8 cellular contexts compared by ENCODE assay signal in genomic region chr1:25572708-25573590, GRCh38. TPM values are rescaled to one million over a fixed set of nuclear protein-coding genes. Genes with fewer than 3 reads are reported as not detected.
DNase-seq lines count a peak whose midpoint lies in the region; ATAC-seq and TF ChIP-seq lines count a peak whose summit lies in the region.

No MANE protein-coding gene starts in this region.

- H3K27me3 Mint-ChIP-seq in WTC11 (ENCODE audit: low read depth) = no peaks in the 10 kb centered on the region; the same call in 1 of the 2 replicates

- H3K9me3 Mint-ChIP-seq in WTC11 = no peaks in the 10 kb centered on the region

- TF ChIP-seq POLR2A in transverse colon (IDR thresholded peaks at IDR 0.05) = no peak

- no peaks in the 10 kb centered on the region for H3K9me2 ChIP-seq in Karpas-422 (replicated peaks; ENCODE audit: insufficient read depth, low read length)

- no peak overlapping the region for H3K4me3 ChIP-seq in Karpas-422 (ENCODE audit: low read length)
- no peak overlapping the region for H3K4me3 ChIP-seq in transverse colon

- no peak overlapping the region for H3K4me3 Mint-ChIP-seq in WTC11

- H3K79me2 ChIP-seq in Karpas-422 (ENCODE audit: low read length) = no peaks in the 10 kb centered on the region

- no peak overlapping the region for H3K27ac Mint-ChIP-seq in WTC11

- H4K20me1 ChIP-seq in Karpas-422 (ENCODE audit: insufficient read depth, low read depth, low read length) = no peaks in the 10 kb centered on the region

- intact Hi-C loops in transverse colon (cut with DNase I; ENCODE audit: low total_unique reads) = no loop called here

- DNase-seq in EL (peak; percentile 57), Karpas-422 (peak; percentile 81), WTC11 (ENCODE audit: low spot score) (peak; percentile 80), dedifferentiated amniotic fluid mesenchymal stem cell (ENCODE audit: extremely low spot score) (peak; percentile 20), midbrain (lab: John Stamatoyannopoulos, UW) (peak; percentile 37), transverse colon (peak; percentile 72), NCI-H2029 (lab: John Stamatoyannopoulos, UW) (no peak), DMS79 treated with DMSO at 0.1 percent for 48 hours (lab: John Stamatoyannopoulos, UW) (no peak)

- H3K27me3 ChIP-seq in Karpas-422 (ENCODE audit: low read length) (no peaks in the 10 kb centered on the region), transverse colon (no peaks in the 10 kb centered on the region)

- H3K4me1 ChIP-seq in Karpas-422 (ENCODE audit: low read length) = no peaks in the 10 kb centered on the region
- peaks cover 3 to 29% (median 13%) of the 10 kb centered on the region in 4 donors for H3K4me1 ChIP-seq in transverse colon

- H3K9ac ChIP-seq in Karpas-422 (ENCODE audit: low read length) = no peak overlapping the region

- peak; percentile 73 for ATAC-seq in WTC11

- H3K9me3 ChIP-seq in Karpas-422 (ENCODE audit: low read length) (no peaks in the 10 kb centered on the region), transverse colon (no peaks in the 10 kb centered on the region)

- H3K27ac ChIP-seq in Karpas-422 (ENCODE audit: low read length) = no peak overlapping the region
- peak overlapping the region in 1 of 4 donors; percentile 7 for H3K27ac ChIP-seq in transverse colon

- 37% methylated on average over 18 of the region's 18 CpGs; no CpG with 5 or more reads in 1 of the 2 donors for WGBS in transverse colon (ENCODE audit: low coverage in 1 of 2), 2 donors

- H3K4me2 ChIP-seq in Karpas-422 (ENCODE audit: low read depth, low read length, poor library complexity, severe bottlenecking) = no peak overlapping the region

- CTCF ChIA-PET in WTC11 (lab: Charles Lee) = interaction anchor here (0.6 to 2.6 kb wide), 54 partner anchors 9 to 664 kb away, joined by 3 to 38 read pairs (median 6); partner anchors contain the start of genes LDLRAP1, MAN1C1, MTFR1L and SELENON

- POLR2A ChIA-PET in WTC11 (lab: Charles Lee) = no interaction called here

- TF ChIP-seq CTCF in WTC11 (IDR thresholded peaks at IDR 0.05) (peak; percentile 75), transverse colon (IDR thresholded peaks at IDR 0.05) (peak; percentile 70 to 84 (median 74))

- no peaks in the 10 kb centered on the region for H3K36me3 Mint-ChIP-seq in WTC11

- in situ Hi-C loops in transverse colon (cut with MboI; ENCODE audit: low pct_ligation_motif_present in 1 of 4, low pct_unique_long_range_greater_than_20kb in 1 of 4, low sequenced_read_pairs in 3 of 4) = no loop called here

- H2AFZ ChIP-seq in Karpas-422 (ENCODE audit: low read length) = no peak overlapping the region

- TF ChIP-seq EP300 in transverse colon (IDR thresholded peaks at IDR 0.05; ENCODE audit: low read depth) = no peak

- H3K4me1 Mint-ChIP-seq in WTC11 = peaks cover 49% of the 10 kb centered on the region

- H3K36me3 ChIP-seq in Karpas-422 (ENCODE audit: insufficient read depth, low read length) = no peaks in the 10 kb centered on the region
- no peaks in the 10 kb centered on the region for H3K36me3 ChIP-seq in transverse colon

TF ChIP-seq in WTC11, 78 proteins besides CTCF, POLR2A, EP300 and RAD21:
- TF ChIP-seq TP53 (CRISPR knock-in tag; IDR thresholded peaks at IDR 0.05) = no peak
- no peak for TF ChIP-seq NFE2L1 (CRISPR knock-in tag; IDR thresholded peaks at IDR 0.05)
- TF ChIP-seq ZNF423 (CRISPR knock-in tag; IDR thresholded peaks at IDR 0.05) = 0 out of 2 replicates have a peak, but pooled peaks have one; percentile 35
- no peak for TF ChIP-seq AR (CRISPR knock-in tag; IDR thresholded peaks at IDR 0.05)

RNA-seq across cellular contexts. Expression of gene LDLRAP1, which starts 29.5 kb away (rescaled TPM):
- not detected in 2 replicates for total RNA-seq in Karpas-422 (2014; rRNA removed; shearing (Covaris generic); ENCODE audit: low replicate concordance)
- total RNA-seq in WTC11 (2021) (14.1 to 16.3 TPM (median 14.2 TPM) in 3 replicates), transverse colon (10 to 100 TPM; 24.9 to 75.6 (median 37.8) TPM)

RNA-seq across cellular contexts. Expression of gene MAN1C1, which starts 43.6 kb away (rescaled TPM):
- total RNA-seq in Karpas-422 (2014; rRNA removed; shearing (Covaris generic); ENCODE audit: low replicate concordance) = not detected in 2 replicates
- total RNA-seq in WTC11 (2021) (10.4 to 16.8 TPM (median 12.2 TPM) in 3 replicates), transverse colon (1 to 10 TPM; 2.4 to 6.8 (median 4.3) TPM)

Comparison
In these comparisons a context has a peak if more than half of its experiments do, and no peak if none do; other contexts are left out.
1. DNase-seq: peak in EL (single experiment), Karpas-422 (single experiment), WTC11 (single experiment), dedifferentiated amniotic fluid mesenchymal stem cell (single experiment), midbrain (single experiment) and transverse colon (single experiment); none in NCI-H2029 (single experiment) and DMS79 treated with DMSO at 0.1 percent for 48 hours (single experiment).
2. RNA of gene LDLRAP1, which starts 29.5 kb away (total RNA-seq): 24.9 to 75.6 TPM in transverse colon and 14.1 to 16.3 TPM in WTC11; not detected in Karpas-422; every median in the first group is over 10 times any median in the second.